12 cellular contexts compared by ENCODE assay signal in genomic region chr22:43066844-43067385, GRCh38. TPM values are rescaled to one million over a fixed set of nuclear protein-coding genes. Genes with fewer than 3 reads are reported as not detected.
DNase-seq lines count a peak whose midpoint lies in the region; ATAC-seq, FAIRE-seq and TF ChIP-seq lines count a peak whose summit lies in the region.
"Had no signal": no experiment of that assay in that cellular context is flagged by ENCODE, and none has a peak within 500 bp of the region (broad histone marks: within the 10 kb centered on the region; RNA-seq: fewer than 3 reads in every experiment).

No MANE protein-coding gene starts in this region.

- no peaks in the 10 kb centered on the region for H3K79me1 ChIP-seq in IMR-90 (ENCODE audit: low read depth in 1 of 2, low read length in 2 of 2)

- no peak overlapping the region for H3K4ac ChIP-seq in IMR-90 (ENCODE audit: low read depth, low read length)

- TF ChIP-seq RAD21 in IMR-90 (IDR thresholded peaks at IDR 0.05; ENCODE audit: low read length) = no peak

- H3K4me2 ChIP-seq in IMR-90 (ENCODE audit: low read depth, low read length) = no peak overlapping the region

- H3K9me3 ChIP-seq in IMR-90 (ENCODE audit: control insufficient read depth, insufficient read depth, low read length) = no peaks in the 10 kb centered on the region

- no peak overlapping the region for H3K4me3 Mint-ChIP-seq in activated CD4-positive, alpha-beta T cell treated with anti-CD3 and anti-CD28 coated beads for 36 hours
- H3K4me3 Mint-ChIP-seq in activated naive CD8-positive, alpha-beta T cell treated with anti-CD3 and anti-CD28 coated beads for 36 hours = no peak overlapping the region

- H3K36me3 Mint-ChIP-seq in activated CD4-positive, alpha-beta T cell treated with anti-CD3 and anti-CD28 coated beads for 36 hours (ENCODE audit: low read depth) = peaks cover 8% of the 10 kb centered on the region
- H3K36me3 Mint-ChIP-seq in activated naive CD8-positive, alpha-beta T cell treated with anti-CD3 and anti-CD28 coated beads for 36 hours = peaks cover 1% of the 10 kb centered on the region

- no TSS peak for BruUV-seq in IMR-90 (replicated peaks; lab: Mats Ljungman, UMichigan)

- H3K23ac ChIP-seq in IMR-90 (ENCODE audit: low read depth, low read length) = no peak overlapping the region; the same call in 1 of the 2 replicates

- TF ChIP-seq CTCF in AG10803 (conservative IDR thresholded peaks at IDR 0.05; ENCODE audit: low read length) (no peak), IMR-90 (conservative IDR thresholded peaks at IDR 0.05; ENCODE audit: low read depth, low read length) (no peak), bronchial epithelial cell (IDR thresholded peaks at IDR 0.05; ENCODE audit: insufficient read depth, low read length, severe bottlenecking) (no peak)

- no peak overlapping the region; the same call in 1 of the 2 replicates for H3K14ac ChIP-seq in IMR-90 (replicated peaks; ENCODE audit: low read depth, low read length)

- H3K4me3 ChIP-seq in AG10803 (ENCODE audit: low read length) (no peak overlapping the region), IMR-90 (ENCODE audit: insufficient read depth, low read depth, low read length) (no peak overlapping the region), bronchial epithelial cell (ENCODE audit: low read depth, low read length) (no peak overlapping the region)

- H3K27me3 Mint-ChIP-seq in activated CD4-positive, alpha-beta T cell treated with anti-CD3 and anti-CD28 coated beads for 36 hours = no peaks in the 10 kb centered on the region
- no peaks in the 10 kb centered on the region for H3K27me3 Mint-ChIP-seq in activated naive CD8-positive, alpha-beta T cell treated with anti-CD3 and anti-CD28 coated beads for 36 hours

- H2BK5ac ChIP-seq in IMR-90 (ENCODE audit: low read depth, low read length, poor library complexity, severe bottlenecking) = peak overlapping the region; percentile 38

- H3K27ac Mint-ChIP-seq in activated CD4-positive, alpha-beta T cell treated with anti-CD3 and anti-CD28 coated beads for 36 hours = no peak overlapping the region
- no peak overlapping the region for H3K27ac Mint-ChIP-seq in activated naive CD8-positive, alpha-beta T cell treated with anti-CD3 and anti-CD28 coated beads for 36 hours

- dilution Hi-C loops in IMR-90 (cut with HindIII; ENCODE audit: low sequenced_read_pairs, unreplicated experiment) = no loop called here

- in situ Hi-C loops in IMR-90 (cut with MboI; ENCODE audit: low sequenced_read_pairs) = no loop called here

- H2BK120ac ChIP-seq in IMR-90 (ENCODE audit: low read depth, low read length) = no peak overlapping the region

- no CpG with 5 or more reads among the region's 11 CpGs for WGBS in IMR-90 (ENCODE audit: extremely low coverage in 2 of 2, insufficient read length in 1 of 2), 2 experiments

- H3K9me3 Mint-ChIP-seq in activated CD4-positive, alpha-beta T cell treated with anti-CD3 and anti-CD28 coated beads for 36 hours (ENCODE audit: low read depth) = no peaks in the 10 kb centered on the region
- H3K9me3 Mint-ChIP-seq in activated naive CD8-positive, alpha-beta T cell treated with anti-CD3 and anti-CD28 coated beads for 36 hours = no peaks in the 10 kb centered on the region

- no peak for FAIRE-seq in bronchial epithelial cell (lab: Jason Lieb, UNC)

- H4K8ac ChIP-seq in IMR-90 (ENCODE audit: low read depth in 2 of 2, low read length in 2 of 2) = no peak overlapping the region

- H3K4me1 ChIP-seq in IMR-90 (ENCODE audit: control insufficient read depth, insufficient read depth, low read length) = peaks cover 2% of the 10 kb centered on the region

- peak overlapping the region; percentile 11 for H2AK9ac ChIP-seq in IMR-90 (replicated peaks; ENCODE audit: low read depth, low read length, poor library complexity)

- CTCF ChIA-PET in IMR-90 (lab: Yijun Ruan, JAX) = interaction anchor here (0.6 to 0.7 kb wide), 2 partner anchors 19 to 52 kb away, joined by 3 read pairs; partner anchors contain the start of gene PACSIN2
- CTCF ChIA-PET in activated CD4-positive, alpha-beta T cell treated with anti-CD3 and anti-CD28 coated beads for 36 hours (lab: Charles Lee) = no interaction called here

- no peak overlapping the region for H4K5ac ChIP-seq in IMR-90 (ENCODE audit: low read depth, low read length)

- TF ChIP-seq POLR2A in IMR-90 (IDR thresholded peaks at IDR 0.05; ENCODE audit: low read depth, low read length) = no peak

- no peak overlapping the region for H2BK15ac ChIP-seq in IMR-90 (ENCODE audit: low read depth, low read length)

- H3K18ac ChIP-seq in IMR-90 (ENCODE audit: low read depth, low read length) = no peak overlapping the region

- H2BK20ac ChIP-seq in IMR-90 (ENCODE audit: low read depth, low read length) = no peak overlapping the region

- H3K27me3 ChIP-seq in IMR-90 (ENCODE audit: control insufficient read depth, insufficient read depth, low read length) (no peaks in the 10 kb centered on the region), bronchial epithelial cell (ENCODE audit: control insufficient read depth, insufficient read depth, low read length) (no peaks in the 10 kb centered on the region)

- H3K9ac ChIP-seq in IMR-90 (ENCODE audit: low read depth, low read length) = no peak overlapping the region

- H3K36me3 ChIP-seq in IMR-90 (ENCODE audit: control insufficient read depth, insufficient read depth, low read length) (peaks cover 12% of the 10 kb centered on the region), bronchial epithelial cell (ENCODE audit: control insufficient read depth, insufficient read depth, low read length) (no peaks in the 10 kb centered on the region)

- peaks cover 3% of the 10 kb centered on the region; the same call in 1 of the 2 replicates for H3K9me1 ChIP-seq in IMR-90 (ENCODE audit: insufficient read depth, low read length)

- peaks cover 5% of the 10 kb centered on the region; the same call in 1 of the 2 replicates for H4K20me1 ChIP-seq in IMR-90 (ENCODE audit: insufficient read depth, low read length)

- POLR2A ChIA-PET in IMR-90 (lab: Charles Lee; ENCODE audit: unreplicated experiment) = no interaction called here
- POLR2A ChIA-PET in activated CD4-positive, alpha-beta T cell treated with anti-CD3 and anti-CD28 coated beads for 36 hours (lab: Charles Lee) = no interaction called here

- no peak overlapping the region for H3K27ac ChIP-seq in IMR-90 (ENCODE audit: insufficient read depth, low read length)

- ATAC-seq in IMR-90 (ENCODE audit: low read depth) (peak; percentile 61), HG03139 (IDR thresholded peaks at IDR 0.05; ENCODE audit: unreplicated experiment) (no peak)
- no peak for ATAC-seq in activated CD4-positive, alpha-beta T cell treated with anti-CD3 and anti-CD28 coated beads for 36 hours

- DNase-seq in AG10803 (ENCODE audit: low read depth) = peak; percentile 52
- peak; percentile 58 for DNase-seq in IMR-90
- DNase-seq in bronchial epithelial cell (ENCODE audit: low read depth) = peak; percentile 34
- peak; percentile 71 for DNase-seq in left kidney (ENCODE audit: low read depth, low spot score)
- DNase-seq in activated CD4-positive, alpha-beta T cell treated with anti-CD3 and anti-CD28 coated beads for 36 hours = no peak
- no peak for DNase-seq in HuH-7.5 (ENCODE audit: low spot score)
- DNase-seq in activated naive CD8-positive, alpha-beta T cell treated with anti-CD3 and anti-CD28 coated beads for 36 hours = no peak
- DNase-seq: C1 segment of cervical spinal cord; effector CD8-positive, alpha-beta T cell; NCI-H2081 had no signal

- no peaks in the 10 kb centered on the region for H3K4me1 Mint-ChIP-seq in activated CD4-positive, alpha-beta T cell treated with anti-CD3 and anti-CD28 coated beads for 36 hours
- H3K4me1 Mint-ChIP-seq in activated naive CD8-positive, alpha-beta T cell treated with anti-CD3 and anti-CD28 coated beads for 36 hours = no peaks in the 10 kb centered on the region

- intact Hi-C loops in IMR-90 (cut with micrococcal nuclease) = no loop called here
- intact Hi-C loops in activated CD4-positive, alpha-beta T cell treated with anti-CD3 and anti-CD28 coated beads for 36 hours (cut with DNase I, micrococcal nuclease) = no loop called here

- peak overlapping the region; percentile 23 for H2AFZ ChIP-seq in IMR-90 (replicated peaks; ENCODE audit: low read length, poor library complexity)

- no peak overlapping the region for H3K56ac ChIP-seq in IMR-90 (ENCODE audit: extremely low read depth, insufficient read depth, low read length)

- no peak overlapping the region; the same call in 1 of the 2 replicates for H4K91ac ChIP-seq in IMR-90 (ENCODE audit: insufficient read depth, low read depth, low read length)

- H2AK5ac ChIP-seq in IMR-90 (ENCODE audit: low read depth, low read length) = peak overlapping the region; percentile 33; the same call in 1 of the 2 replicates

TF ChIP-seq in IMR-90, 13 proteins besides CTCF, POLR2A, EP300 and RAD21 (continues in another document):
- TF ChIP-seq FOS (IDR thresholded peaks at IDR 0.05; ENCODE audit: low read depth, low read length) = no peak
- no peak for TF ChIP-seq BHLHE40 (IDR thresholded peaks at IDR 0.05; ENCODE audit: low read depth, low read length)
- no peak for TF ChIP-seq RFX5 (IDR thresholded peaks at IDR 0.05; ENCODE audit: low read depth, low read length)

RNA-seq across cellular contexts. Expression of gene TTLL1, which starts 22.3 kb away (rescaled TPM):
- 9.7 and 10.8 TPM in 2 replicates for total RNA-seq in IMR-90 (2012; rRNA removed)
- polyA plus RNA-seq in IMR-90 (2012; rRNA removed) = 12.7 and 13.2 TPM in 2 replicates
- 10.6 and 14.0 TPM in 2 replicates for polyA plus RNA-seq in IMR-90 (2012; cell fraction: cytosol; rRNA removed)
- polyA plus RNA-seq in IMR-90 (2012; cell fraction: nucleus; rRNA removed; ENCODE audit: low replicate concordance) = 5.5 and 9.0 TPM in 2 replicates
- total RNA-seq in bronchial epithelial cell = 6.3 and 11.1 TPM in 2 replicates
- 1 to 10 TPM; 5.7 to 6.6 TPM for total RNA-seq in activated CD4-positive, alpha-beta T cell treated with anti-CD3 and anti-CD28 coated beads for 36 hours
- 1 to 10 TPM; 3.9 to 4.2 TPM for total RNA-seq in activated naive CD8-positive, alpha-beta T cell treated with anti-CD3 and anti-CD28 coated beads for 36 hours

RNA-seq across cellular contexts. Expression of gene BIK, which starts 43.6 kb away (rescaled TPM):
- total RNA-seq in IMR-90 (2012; rRNA removed) (0.18 and 0.28 TPM in 2 replicates), bronchial epithelial cell (56.8 and 66.6 TPM in 2 replicates)
- 0.19 TPM in 1 of 2 replicates, not detected in the other for polyA plus RNA-seq in IMR-90 (2012; rRNA removed)
- polyA plus RNA-seq in IMR-90 (2012; cell fraction: cytosol; rRNA removed) = 0.21 and 0.22 TPM in 2 replicates
- polyA plus RNA-seq in IMR-90 (2012; cell fraction: nucleus; rRNA removed; ENCODE audit: low replicate concordance) = 0.14 TPM in 1 of 2 replicates, not detected in the other
- total RNA-seq in activated CD4-positive, alpha-beta T cell treated with anti-CD3 and anti-CD28 coated beads for 36 hours = 1 to 10 TPM; 1.4 to 1.9 TPM
- total RNA-seq in activated naive CD8-positive, alpha-beta T cell treated with anti-CD3 and anti-CD28 coated beads for 36 hours = 1 to 10 TPM; 2.2 to 3.3 TPM
- total RNA-seq: myocyte had no signal

RNA-seq across cellular contexts. Expression of gene PACSIN2, which starts 52.0 kb away (rescaled TPM):
- total RNA-seq in IMR-90 (2012; rRNA removed) (98.0 and 118 TPM in 2 replicates), bronchial epithelial cell (49.8 and 68.9 TPM in 2 replicates)
- polyA plus RNA-seq in IMR-90 (2012; rRNA removed) = 85.0 and 92.2 TPM in 2 replicates
- polyA plus RNA-seq in IMR-90 (2012; cell fraction: cytosol; rRNA removed) = 72.9 and 85.4 TPM in 2 replicates
- 56.7 and 72.6 TPM in 2 replicates for polyA plus RNA-seq in IMR-90 (2012; cell fraction: nucleus; rRNA removed; ENCODE audit: low replicate concordance)
- total RNA-seq in activated CD4-positive, alpha-beta T cell treated with anti-CD3 and anti-CD28 coated beads for 36 hours = 10 to 100 TPM; 27.9 to 28.1 TPM
- 10 to 100 TPM; 30.2 to 34.6 TPM for total RNA-seq in activated naive CD8-positive, alpha-beta T cell treated with anti-CD3 and anti-CD28 coated beads for 36 hours

Comparison
In these comparisons a context has a peak if more than half of its experiments do, and no peak if none do; other contexts are left out.
1. DNase-seq: peak in AG10803 (single experiment), IMR-90 (single experiment), bronchial epithelial cell (single experiment) and left kidney (single experiment); none in activated CD4-positive, alpha-beta T cell treated with anti-CD3 and anti-CD28 coated beads for 36 hours (single experiment), HuH-7.5 (single experiment) and activated naive CD8-positive, alpha-beta T cell treated with anti-CD3 and anti-CD28 coated beads for 36 hours (single experiment).
2. RNA of gene BIK, which starts 43.6 kb away (total RNA-seq): 56.8 to 66.6 TPM in bronchial epithelial cell; 2.2 to 3.3 TPM in activated naive CD8-positive, alpha-beta T cell treated with anti-CD3 and anti-CD28 coated beads for 36 hours, 1.4 to 1.9 TPM in activated CD4-positive, alpha-beta T cell treated with anti-CD3 and anti-CD28 coated beads for 36 hours and 0.18 to 0.28 TPM in IMR-90; every median in the first group is over 10 times any median in the second.